15 cellular contexts compared by ENCODE assay signal in genomic region chr11:12745787-12746186, GRCh38.
A peak's percentile ranks its signal among the peaks of the same experiment; 100 is the strongest.
DNase-seq lines count a peak whose midpoint lies in the region; ATAC-seq, FAIRE-seq and TF ChIP-seq lines count a peak whose summit lies in the region.
"Had no signal": no experiment of that assay in that cellular context is flagged by ENCODE, and none has a peak within 500 bp of the region (broad histone marks: within the 10 kb centered on the region; RNA-seq: fewer than 3 reads in every experiment).

No MANE protein-coding gene starts in this region.

- no peaks in the 10 kb centered on the region; the same call in 1 of the 2 replicates for H4K20me1 ChIP-seq in K562 (replicated peaks; ENCODE audit: control insufficient read depth, insufficient read depth, low read length)

- no peak for DNase-seq in cardiac muscle cell (ENCODE audit: low read depth in 1 of 2, low spot score in 1 of 2)
- DNase-seq in Right ventricle myocardium inferior (ENCODE audit: missing footprints), result no peak
- DNase-seq in K562 (ENCODE audit: extremely low read depth in 1 of 4, low spot score in 3 of 4), result no peak
- no peak for DNase-seq in mesothelial cell of epicardium (ENCODE audit: low spot score in 2 of 2, unreplicated experiment in 2 of 2)
- DNase-seq in NCI-H1436 (lab: John Stamatoyannopoulos, UW), result no peak
- no peak for DNase-seq in effector memory CD4-positive, alpha-beta T cell
- no peak for DNase-seq in COLO829 (ENCODE audit: low spot score)
- DNase-seq: activated CD4-positive, alpha-beta T cell treated with anti-CD3 and anti-CD28 coated beads, Interleukin-2, amount 50 U/mL, for 4 hours; activated T-cell treated with anti-CD3 and anti-CD28 coated beads, Interleukin-2, amount 50 U/mL, for 24 hours; stimulated activated naive CD4-positive, alpha-beta T cell treated with Interleukin-2 at 50 U/mL for 16 hours; SW 1271 had no signal

- peak overlapping the region; percentile 90 for H3K27ac Mint-ChIP-seq in mesothelial cell of epicardium
- H3K27ac Mint-ChIP-seq: activated naive CD8-positive, alpha-beta T cell; activated T-cell treated with anti-CD3 and anti-CD28 coated beads, Interleukin-2, amount 50 U/mL, for 24 hours had no signal

- H3K4me3 Mint-ChIP-seq in mesothelial cell of epicardium, result no peak overlapping the region
- H3K4me3 Mint-ChIP-seq: activated naive CD8-positive, alpha-beta T cell; activated T-cell treated with anti-CD3 and anti-CD28 coated beads, Interleukin-2, amount 50 U/mL, for 24 hours had no signal

- H3K4me2 ChIP-seq in K562 (ENCODE audit: insufficient read depth, low read length), result no peak overlapping the region

- POLR2A ChIA-PET in K562 (lab: Yijun Ruan, JAX), result interaction anchor here (1.2 to 2.3 kb wide), 4 partner anchors 10 to 41 kb away, joined by 3 to 11 read pairs (median 4); no protein-coding TSS in a partner anchor

- peaks cover 6% of the 10 kb centered on the region; the same call in 1 of the 3 replicates for H3K79me2 ChIP-seq in K562 (ENCODE audit: control insufficient read depth, insufficient read depth, low read length)

- BruUV-seq in K562 (replicated peaks; lab: Mats Ljungman, UMichigan), result no TSS peak

- H3K9ac ChIP-seq in K562 (ENCODE audit: insufficient read depth in 1 of 2, low read depth in 2 of 2, low read length in 2 of 2), result no peak overlapping the region

- 78% methylated on average over 3 of the region's 3 CpGs for WGBS in K562 (ENCODE audit: insufficient coverage, low coverage, missing lambda C conversion rate)

- no peak for ATAC-seq in Right ventricle myocardium inferior
- no peak for ATAC-seq in K562
- no peak for ATAC-seq in HG03439 (IDR thresholded peaks at IDR 0.05; ENCODE audit: unreplicated experiment)

- no peaks in the 10 kb centered on the region for H3K9me1 ChIP-seq in K562 (ENCODE audit: control insufficient read depth, insufficient read depth, low read length)

- H3K27ac ChIP-seq in cardiac muscle cell (peak overlapping the region; percentile 94), K562 (ENCODE audit: extremely low read depth, low read depth, low read length) (no peak overlapping the region)
- no peak overlapping the region for H3K27ac ChIP-seq in effector memory CD4-positive, alpha-beta T cell (ENCODE audit: insufficient read depth, low read length, poor library complexity, severe bottlenecking)
- H3K27ac ChIP-seq: HL-60 had no signal

- H3K4me1 ChIP-seq in cardiac muscle cell (ENCODE audit: low read depth) (peaks cover 42% of the 10 kb centered on the region), K562 (replicated peaks in 1 of 2; ENCODE audit: control insufficient read depth in 2 of 2, insufficient read depth in 2 of 2, low read length in 2 of 2) (peaks cover 15 to 19% of the 10 kb centered on the region in 2 experiments)
- H3K4me1 ChIP-seq in effector memory CD4-positive, alpha-beta T cell (ENCODE audit: control insufficient read depth, insufficient read depth, low read length, poor library complexity, severe bottlenecking), result no peaks in the 10 kb centered on the region

- no peak for TF ChIP-seq POLR2A in K562 (conservative IDR thresholded peaks at IDR 0.05)

- no peak for TF ChIP-seq RAD21 in K562 (CRISPR knock-in tag; conservative IDR thresholded peaks at IDR 0.05 in 1 of 2, IDR thresholded peaks at IDR 0.05 in 1 of 2)

- H3K27me3 ChIP-seq in cardiac muscle cell (no peaks in the 10 kb centered on the region), K562 (ENCODE audit: control insufficient read depth in 2 of 2, insufficient read depth in 2 of 2, low read length in 2 of 2) (no peaks in the 10 kb centered on the region)
- H3K27me3 ChIP-seq in effector memory CD4-positive, alpha-beta T cell (replicated peaks; ENCODE audit: control insufficient read depth, insufficient read depth, low read length, poor library complexity, severe bottlenecking), result no peaks in the 10 kb centered on the region
- H3K27me3 ChIP-seq: hepatocyte had no signal

- intact Hi-C loops in Right ventricle myocardium inferior (cut with DNase I) (loop anchor here (2.0 to 10.0 kb wide), 2 partner anchors 71 to 149 kb away; partner anchors contain the start of gene TEAD1), K562 (cut with micrococcal nuclease) (no loop called here)

- TF ChIP-seq EP300 in K562 (IDR thresholded peaks at IDR 0.05; ENCODE audit: low read length), result no peak

- no peak for FAIRE-seq in K562 (lab: Jason Lieb, UNC)

- H3K27me3 Mint-ChIP-seq in mesothelial cell of epicardium (ENCODE audit: low read depth), result no peaks in the 10 kb centered on the region

- H3K36me3 ChIP-seq in cardiac muscle cell (no peaks in the 10 kb centered on the region), K562 (ENCODE audit: control insufficient read depth, insufficient read depth, low read length) (no peaks in the 10 kb centered on the region)
- H3K36me3 ChIP-seq in effector memory CD4-positive, alpha-beta T cell (ENCODE audit: control insufficient read depth, insufficient read depth, low read length), result no peaks in the 10 kb centered on the region

- peaks cover 78% of the 10 kb centered on the region for H3K4me1 Mint-ChIP-seq in mesothelial cell of epicardium

- CTCF ChIA-PET in K562 (lab: Yijun Ruan, JAX; ENCODE audit: low intra/inter-chr PET ratio), result no interaction called here

- H3K4me3 ChIP-seq in cardiac muscle cell, result no peak overlapping the region
- no peak overlapping the region for H3K4me3 ChIP-seq in K562
- no peak overlapping the region for H3K4me3 ChIP-seq in effector memory CD4-positive, alpha-beta T cell (ENCODE audit: insufficient read depth, low read depth, low read length, poor library complexity, severe bottlenecking)
- H3K4me3 ChIP-seq: hepatocyte had no signal

- H3K36me3 Mint-ChIP-seq in mesothelial cell of epicardium, result no peaks in the 10 kb centered on the region
- H3K36me3 Mint-ChIP-seq: activated naive CD8-positive, alpha-beta T cell had no signal

- H3K9me3 Mint-ChIP-seq in mesothelial cell of epicardium, result no peaks in the 10 kb centered on the region
- H3K9me3 Mint-ChIP-seq: activated T-cell treated with anti-CD3 and anti-CD28 coated beads, Interleukin-2, amount 50 U/mL, for 24 hours had no signal

- H2AFZ ChIP-seq in K562 (ENCODE audit: low read depth, low read length), result 0 out of 2 replicates have a peak overlapping the region, but pooled peaks have one; percentile 37
- H2AFZ ChIP-seq: hepatocyte had no signal

- H3K9me3 ChIP-seq in cardiac muscle cell (ENCODE audit: low read depth), result no peaks in the 10 kb centered on the region
- no peaks in the 10 kb centered on the region for H3K9me3 ChIP-seq in K562 (replicated peaks; ENCODE audit: control insufficient read depth, insufficient read depth, low read depth, low read length)
- no peaks in the 10 kb centered on the region for H3K9me3 ChIP-seq in effector memory CD4-positive, alpha-beta T cell (ENCODE audit: control insufficient read depth, low read length)

- TF ChIP-seq CTCF in cardiac muscle cell (IDR thresholded peaks at IDR 0.05; ENCODE audit: low read depth, low read length), result no peak
- no peak for TF ChIP-seq CTCF in K562 (IDR thresholded peaks at IDR 0.05 in 2 of 3, conservative IDR thresholded peaks at IDR 0.05 in 1 of 3; ENCODE audit: insufficient read depth in 2 of 3, low read depth in 1 of 3, low read length in 3 of 3)
- TF ChIP-seq CTCF in mesothelial cell of epicardium (IDR thresholded peaks at IDR 0.05; ENCODE audit: unreplicated experiment), result no peak

- in situ Hi-C loops in K562 (cut with MboI), result no loop called here

TF ChIP-seq in K562, 482 proteins besides CTCF, POLR2A, EP300 and RAD21:
- TF ChIP-seq SRSF7 (optimal IDR thresholded peaks at IDR 0.05; ENCODE audit: low read depth, low read length) (no peak), ZNF696 (CRISPR knock-in tag; conservative IDR thresholded peaks at IDR 0.05) (no peak), GABPA (tag; conservative IDR thresholded peaks at IDR 0.05; ENCODE audit: low read depth) (no peak), RCOR1 (IDR thresholded peaks at IDR 0.05; ENCODE audit: borderline replicate concordance in 1 of 2, low read depth in 2 of 2, low read length in 2 of 2) (no peak), ZKSCAN1 (IDR thresholded peaks at IDR 0.05; ENCODE audit: low read depth, low read length) (no peak), HMG20A (CRISPR knock-in tag; conservative IDR thresholded peaks at IDR 0.05) (no peak), RBFOX2 (IDR thresholded peaks at IDR 0.05; ENCODE audit: low read depth, low read length) (no peak), RFX5 (IDR thresholded peaks at IDR 0.05; ENCODE audit: low read depth, low read length) (no peak), ZNF41 (CRISPR knock-in tag; conservative IDR thresholded peaks at IDR 0.05) (no peak)
